Comparison of ENCODE assay signal across 21 cellular contexts in genomic region chr14:79852975-79853374, GRCh38.
"Had no signal": no experiment of that assay in that cellular context is flagged by ENCODE, and none has a peak within 500 bp of the region (broad histone marks: within the 10 kb centered on the region; RNA-seq: fewer than 3 reads in every experiment).

No MANE protein-coding gene starts in this region.

- H3K27ac Mint-ChIP-seq: T-cell had no signal

- H3K27ac ChIP-seq: SJSA1 had no signal

- H3K36me3 ChIP-seq: MG63, SJSA1 had no signal

- ATAC-seq: HepG2, T-cell had no signal

- H3K27me3 Mint-ChIP-seq: T-cell had no signal

- H3K9me3 ChIP-seq: MG63, SJSA1, SK-N-SH had no signal

- H3K9ac ChIP-seq: SK-N-SH had no signal

- H3K9me2 ChIP-seq: SK-N-SH had no signal

- DNase-seq: IMR-90, Karpas-422, KG1, MG63, NCI-H1092, NCI-H1105 treated with DMSO at 0.1 percent for 48 hours, NCI-H1436, NCI-H187, NCI-H2029, NCI-H2081 treated with DMSO at 0.1 percent for 48 hours, NCI-H2227 treated with DMSO at 0.1 percent for 48 hours, NCI-H510A, NCI-H524 treated with DMSO at 0.1 percent for 48 hours, Right ventricle myocardium superior, RPMI8226, SIG-M5, SK-N-SH, SW 1271, T-cell had no signal

- H3K4me3 ChIP-seq: MG63, SJSA1 had no signal

- H3K4me1 Mint-ChIP-seq: T-cell had no signal

- H3K4me3 Mint-ChIP-seq: T-cell had no signal

- H3K27me3 ChIP-seq: MG63, SJSA1 had no signal

- H3K4me2 ChIP-seq: SK-N-SH had no signal

- H3K36me3 Mint-ChIP-seq: T-cell had no signal
